Comparison of ENCODE assay signal across 10 cellular contexts in genomic region chr9:88702985-88703384, GRCh38.
"Had no signal": no experiment of that assay in that cellular context is flagged by ENCODE, and none has a peak within 500 bp of the region (broad histone marks: within the 10 kb centered on the region; RNA-seq: fewer than 3 reads in every experiment).

No MANE protein-coding gene starts in this region.

- H3K9me3 ChIP-seq: HAP-1 had no signal

- H3K9ac ChIP-seq: GM23248 had no signal

- FAIRE-seq: K562 had no signal

- DNase-seq: GM23248, GOT3, H7, HFFc6, IMR-90, KG1 had no signal

- H3K4me1 ChIP-seq: HAP-1 had no signal

- H3K4me3 ChIP-seq: GM23248, HAP-1, K562 had no signal

- H3K4me3 Mint-ChIP-seq: HFFc6 had no signal

- H3K9me3 Mint-ChIP-seq: HFFc6 had no signal

- H2AFZ ChIP-seq: GM23248 had no signal

- H3K27ac Mint-ChIP-seq: HFFc6 had no signal

- H3K36me3 ChIP-seq: HAP-1 had no signal

- H3K27ac ChIP-seq: GM23248, HL-60 had no signal

- ATAC-seq: HCT116, K562 had no signal
